30 cellular contexts compared by ENCODE assay signal in genomic region chr1:180695282-180695681, GRCh38.
"Had no signal": no experiment of that assay in that cellular context is flagged by ENCODE, and none has a peak within 500 bp of the region (broad histone marks: within the 10 kb centered on the region; RNA-seq: fewer than 3 reads in every experiment).

No MANE protein-coding gene starts in this region.

- H3K27me3 ChIP-seq: adrenal gland, body of pancreas, esophagus squamous epithelium, gastroesophageal sphincter had no signal

- ATAC-seq: activated naive CD4-positive, alpha-beta T cell treated with anti-CD3 and anti-CD28 coated beads, Interleukin-2, amount 50 U/mL, for 72 hours; activated T-cell treated with anti-CD3 and anti-CD28 coated beads, Interleukin-2, amount 50 U/mL, for 72 hours; body of pancreas; effector memory CD8-positive, alpha-beta T cell; gastroesophageal sphincter had no signal

- H3K27ac ChIP-seq: adrenal gland, body of pancreas, epithelial cell of prostate, esophagus squamous epithelium, gastroesophageal sphincter had no signal

- FAIRE-seq: colon, endometrium, endothelial cell of umbilical vein had no signal

- H3K4me3 Mint-ChIP-seq: activated CD4-positive, alpha-beta memory T cell treated with anti-CD3 and anti-CD28 coated beads, Interleukin-2, amount 10 ng/mL, durations not matched to agents 7 days and 5 days; activated CD4-positive, alpha-beta T cell treated with anti-CD3 and anti-CD28 coated beads, Interleukin-2, amount 10 ng/mL, durations not matched to agents 7 days and 5 days; activated naive CD4-positive, alpha-beta T cell treated with anti-CD3 and anti-CD28 coated beads, Interleukin-2, amount 10 ng/mL, durations not matched to agents 7 days and 5 days; activated T-cell treated with anti-CD3 and anti-CD28 coated beads, Interleukin-2, amount 50 U/mL, for 24 hours; activated T-cell treated with anti-CD3 and anti-CD28 coated beads, Interleukin-2, amount 50 U/mL, for 72 hours; effector memory CD8-positive, alpha-beta T cell had no signal

- H3K36me3 ChIP-seq: adrenal gland, esophagus squamous epithelium, gastroesophageal sphincter had no signal

- H3K4me3 ChIP-seq: adrenal gland, body of pancreas, esophagus squamous epithelium, gastroesophageal sphincter had no signal

- H3K27me3 Mint-ChIP-seq: activated CD4-positive, alpha-beta memory T cell treated with anti-CD3 and anti-CD28 coated beads, Interleukin-2, amount 10 ng/mL, durations not matched to agents 7 days and 5 days; activated CD4-positive, alpha-beta T cell treated with anti-CD3 and anti-CD28 coated beads, Interleukin-2, amount 10 ng/mL, durations not matched to agents 7 days and 5 days; activated naive CD4-positive, alpha-beta T cell treated with anti-CD3 and anti-CD28 coated beads, Interleukin-2, amount 10 ng/mL, durations not matched to agents 7 days and 5 days; activated T-cell treated with anti-CD3 and anti-CD28 coated beads, Interleukin-2, amount 50 U/mL, for 24 hours; effector memory CD8-positive, alpha-beta T cell had no signal

- H3K27ac Mint-ChIP-seq: activated CD4-positive, alpha-beta memory T cell treated with anti-CD3 and anti-CD28 coated beads, Interleukin-2, amount 10 ng/mL, durations not matched to agents 7 days and 5 days; activated CD4-positive, alpha-beta T cell treated with anti-CD3 and anti-CD28 coated beads, Interleukin-2, amount 10 ng/mL, durations not matched to agents 7 days and 5 days; activated naive CD4-positive, alpha-beta T cell treated with anti-CD3 and anti-CD28 coated beads, Interleukin-2, amount 10 ng/mL, durations not matched to agents 7 days and 5 days; activated naive CD4-positive, alpha-beta T cell treated with anti-CD3 and anti-CD28 coated beads, Interleukin-2, amount 50 U/mL, for 72 hours; activated T-cell treated with anti-CD3 and anti-CD28 coated beads, Interleukin-2, amount 50 U/mL, for 24 hours; activated T-cell treated with anti-CD3 and anti-CD28 coated beads, Interleukin-2, amount 50 U/mL, for 72 hours; effector memory CD8-positive, alpha-beta T cell had no signal

- DNase-seq: activated CD4-positive, alpha-beta memory T cell treated with anti-CD3 and anti-CD28 coated beads, Interleukin-2, amount 10 ng/mL, durations not matched to agents 7 days and 5 days; activated CD4-positive, alpha-beta T cell treated with anti-CD3 and anti-CD28 coated beads for 1 hour; activated CD4-positive, alpha-beta T cell treated with anti-CD3 and anti-CD28 coated beads for 4 hours; activated CD4-positive, alpha-beta T cell treated with anti-CD3 and anti-CD28 coated beads, Interleukin-2, amount 10 ng/mL, durations not matched to agents 7 days and 5 days; activated CD4-positive, alpha-beta T cell treated with anti-CD3 and anti-CD28 coated beads, Interleukin-2, amount 50 U/mL, for 4 hours; activated CD8-positive, alpha-beta memory T cell treated with anti-CD3 and anti-CD28 coated beads, Interleukin-2, amount 50 U/mL, for 48 hours; activated gamma-delta T cell; activated naive CD4-positive, alpha-beta T cell; activated naive CD4-positive, alpha-beta T cell treated with anti-CD3 and anti-CD28 coated beads, Interleukin-2, amount 10 ng/mL, durations not matched to agents 7 days and 5 days; activated T-cell treated with anti-CD3 and anti-CD28 coated beads for 4 hours; activated T-cell treated with anti-CD3 and anti-CD28 coated beads, Interleukin-2, amount 50 U/mL, for 24 hours; activated T-cell treated with anti-CD3 and anti-CD28 coated beads, Interleukin-2, amount 50 U/mL, for 72 hours; adrenal gland; amygdala; aorta; body of pancreas; caudate nucleus; cortex of kidney; dermis blood vessel endothelial cell; effector CD4-positive, alpha-beta T cell; effector memory CD8-positive, alpha-beta T cell; esophagus squamous epithelium; foreskin melanocyte; T-helper 2 cell had no signal

- H3K4me1 ChIP-seq: adrenal gland, esophagus squamous epithelium had no signal
